Comparison of ENCODE assay signal across 8 cellular contexts in the genomic region with DNA sequence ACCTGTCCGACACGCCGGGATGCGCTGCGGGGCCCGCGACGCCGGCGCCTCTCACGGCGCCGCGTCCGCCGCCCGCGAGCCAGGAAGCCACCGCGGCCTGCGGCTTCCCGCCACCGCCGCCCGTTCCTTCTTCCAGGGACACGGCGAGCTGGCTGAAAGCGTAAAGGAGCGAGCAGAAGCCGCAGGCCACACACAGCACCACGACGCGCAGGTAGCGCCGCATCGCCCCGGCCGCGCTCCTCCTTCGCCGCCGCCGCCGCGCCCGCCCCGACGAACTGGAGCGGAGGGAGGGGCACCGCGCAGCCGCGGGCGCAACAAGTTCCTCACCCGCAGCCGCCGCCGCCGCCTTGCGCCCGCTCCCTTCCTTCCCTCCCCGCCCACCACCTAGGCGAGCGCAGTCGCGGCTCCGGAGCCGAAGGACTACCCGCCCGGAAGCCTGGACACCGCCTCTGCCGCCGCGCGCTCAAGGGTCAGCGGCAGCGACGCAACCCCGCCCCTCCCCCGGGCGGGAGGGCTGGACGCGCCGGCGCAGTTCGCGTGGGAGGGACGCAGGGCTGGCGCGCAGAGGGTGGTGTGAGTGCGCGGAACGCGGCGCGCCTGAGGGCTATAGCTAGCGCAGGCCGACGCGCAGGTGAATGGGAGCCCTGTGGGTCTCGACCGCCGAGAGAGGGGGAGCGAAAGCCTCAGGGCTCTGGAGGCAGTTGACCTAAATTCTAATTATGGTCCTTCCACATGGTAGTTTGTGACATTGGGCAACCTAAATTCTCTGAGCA. TPM values are rescaled to one million over a fixed set of nuclear protein-coding genes. Genes with fewer than 3 reads are reported as not detected.
A peak's percentile ranks its signal among the peaks of the same experiment; 100 is the strongest.
DNase-seq lines count a peak whose midpoint lies in the region; ATAC-seq, FAIRE-seq and TF ChIP-seq lines count a peak whose summit lies in the region.

A gene with protein sequence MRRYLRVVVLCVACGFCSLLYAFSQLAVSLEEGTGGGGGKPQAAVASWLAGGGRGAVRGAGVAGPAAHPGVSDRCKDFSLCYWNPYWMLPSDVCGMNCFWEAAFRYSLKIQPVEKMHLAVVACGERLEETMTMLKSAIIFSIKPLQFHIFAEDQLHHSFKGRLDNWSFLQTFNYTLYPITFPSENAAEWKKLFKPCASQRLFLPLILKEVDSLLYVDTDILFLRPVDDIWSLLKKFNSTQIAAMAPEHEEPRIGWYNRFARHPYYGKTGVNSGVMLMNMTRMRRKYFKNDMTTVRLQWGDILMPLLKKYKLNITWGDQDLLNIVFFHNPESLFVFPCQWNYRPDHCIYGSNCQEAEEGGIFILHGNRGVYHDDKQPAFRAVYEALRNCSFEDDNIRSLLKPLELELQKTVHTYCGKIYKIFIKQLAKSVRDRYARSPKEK (minus strand): TSS at position 451 of the 773 bp plus-strand sequence. CDS start 228 bp downstream, at position 223.

- no peaks in the 10 kb centered on the region for H3K36me3 Mint-ChIP-seq in mesothelial cell of epicardium

- TF ChIP-seq CTCF in mesothelial cell of epicardium (IDR thresholded peaks at IDR 0.05; ENCODE audit: unreplicated experiment): no peak

- peak within 1 kb of the TSS; percentile 91 for H3K4me3 Mint-ChIP-seq in mesothelial cell of epicardium

- H3K36me3 ChIP-seq in NT2/D1 (ENCODE audit: insufficient read depth, insufficient read length, low read length): no peaks in the 10 kb centered on the region

- in situ Hi-C loops in endometrial microvascular endothelial cells (cut with HindIII; ENCODE audit: inconsistent ontology term, low pct_unique_long_range_greater_than_20kb, low sequenced_read_pairs): no loop called here

- H3K4me3 ChIP-seq in NT2/D1 (ENCODE audit: insufficient read length, low read depth): peak within 1 kb of the TSS; percentile 70

- ATAC-seq in GM21367 (IDR thresholded peaks at IDR 0.05; ENCODE audit: unreplicated experiment): peak; percentile 89

- FAIRE-seq in HTR-8/SVneo (lab: Jason Lieb, UNC): peak; percentile 95

- H3K4me1 Mint-ChIP-seq in mesothelial cell of epicardium: peaks cover 30% of the 10 kb centered on the region

- peak within 1 kb of the TSS; percentile 82 for H3K27ac Mint-ChIP-seq in mesothelial cell of epicardium

- peaks cover 6% of the 10 kb centered on the region for H3K27me3 ChIP-seq in NT2/D1 (ENCODE audit: insufficient read depth, insufficient read length)

- H3K4me1 ChIP-seq in NT2/D1 (ENCODE audit: insufficient read depth, insufficient read length): no peaks in the 10 kb centered on the region

- peak; percentile 93 for DNase-seq in COR-L47 (lab: John Stamatoyannopoulos, UW)
- DNase-seq in HTR-8/SVneo (ENCODE audit: insufficient read length, low spot score): peak; percentile 82
- peak; percentile 82 for DNase-seq in NT2/D1 (ENCODE audit: low read depth, low spot score)
- peak; percentile 46 for DNase-seq in activated CD8-positive, alpha-beta memory T cell treated with anti-CD3 and anti-CD28 coated beads, Interleukin-2, amount 50 U/mL, for 24 hours (ENCODE audit: extremely low read depth)
- DNase-seq in mesothelial cell of epicardium (ENCODE audit: low spot score in 2 of 2, unreplicated experiment in 2 of 2): peak; percentile 69 to 89
- DNase-seq in stimulated activated CD8-positive, alpha-beta memory T cell treated with anti-CD3 and anti-CD28 coated beads, Interleukin-15, amount 100 ng/mL, for 4 hours (ENCODE audit: low read depth in 2 of 2): peak; percentile 45 to 74

- H3K9me3 ChIP-seq in NT2/D1 (ENCODE audit: insufficient read depth, low read length): no peaks in the 10 kb centered on the region

- H3K9me3 Mint-ChIP-seq in mesothelial cell of epicardium: no peaks in the 10 kb centered on the region

- H3K9ac ChIP-seq in NT2/D1 (ENCODE audit: insufficient read length, low read depth): peak within 1 kb of the TSS; percentile 91

- H3K27me3 Mint-ChIP-seq in mesothelial cell of epicardium (ENCODE audit: low read depth): no peaks in the 10 kb centered on the region

RNA-seq across cellular contexts. Expression of the gene that starts here (rescaled TPM):
- total RNA-seq in endometrial microvascular endothelial cells (ENCODE audit: inconsistent ontology term): 23.5 TPM
- 36.3 to 39.8 TPM (median 38.1 TPM) in 3 replicates for total RNA-seq in mesothelial cell of epicardium

Comparison
In these comparisons a context has a peak if more than half of its experiments do, and no peak if none do; other contexts are left out.
1. Peak in every context shown above with its lines: DNase-seq, ATAC-seq and H3K4me3 ChIP-seq.